Comparison of ENCODE assay signal across 1 cellular context in genomic region chrX:68488657-68489056, GRCh38.
TF ChIP-seq lines count a peak whose summit lies in the region.

No MANE protein-coding gene starts in this region.

TF ChIP-seq in K562, 482 proteins besides CTCF, POLR2A, EP300 and RAD21:
- TF ChIP-seq ZNF407 (IDR thresholded peaks at IDR 0.05; ENCODE audit: low read depth) (no peak), PML (IDR thresholded peaks at IDR 0.05; ENCODE audit: low read length) (no peak), HSF4 (CRISPR knock-in tag; IDR thresholded peaks at IDR 0.05; ENCODE audit: borderline replicate concordance) (no peak), RREB1 (CRISPR knock-in tag; IDR thresholded peaks at IDR 0.05) (no peak), FOXM1 (IDR thresholded peaks at IDR 0.05; ENCODE audit: low read depth) (no peak), FOXM1 (CRISPR knock-in tag; IDR thresholded peaks at IDR 0.05; ENCODE audit: low read depth) (no peak), RFX5 (IDR thresholded peaks at IDR 0.05; ENCODE audit: low read depth, low read length) (no peak), POLR2H (tag; IDR thresholded peaks at IDR 0.05; ENCODE audit: low read depth) (no peak), STAG1 (CRISPR knock-in tag; IDR thresholded peaks at IDR 0.05; ENCODE audit: borderline replicate concordance) (no peak), ARID4B (CRISPR knock-in tag; IDR thresholded peaks at IDR 0.05) (no peak), MAFG (tag; conservative IDR thresholded peaks at IDR 0.05) (no peak)
